In the genomic region with DNA sequence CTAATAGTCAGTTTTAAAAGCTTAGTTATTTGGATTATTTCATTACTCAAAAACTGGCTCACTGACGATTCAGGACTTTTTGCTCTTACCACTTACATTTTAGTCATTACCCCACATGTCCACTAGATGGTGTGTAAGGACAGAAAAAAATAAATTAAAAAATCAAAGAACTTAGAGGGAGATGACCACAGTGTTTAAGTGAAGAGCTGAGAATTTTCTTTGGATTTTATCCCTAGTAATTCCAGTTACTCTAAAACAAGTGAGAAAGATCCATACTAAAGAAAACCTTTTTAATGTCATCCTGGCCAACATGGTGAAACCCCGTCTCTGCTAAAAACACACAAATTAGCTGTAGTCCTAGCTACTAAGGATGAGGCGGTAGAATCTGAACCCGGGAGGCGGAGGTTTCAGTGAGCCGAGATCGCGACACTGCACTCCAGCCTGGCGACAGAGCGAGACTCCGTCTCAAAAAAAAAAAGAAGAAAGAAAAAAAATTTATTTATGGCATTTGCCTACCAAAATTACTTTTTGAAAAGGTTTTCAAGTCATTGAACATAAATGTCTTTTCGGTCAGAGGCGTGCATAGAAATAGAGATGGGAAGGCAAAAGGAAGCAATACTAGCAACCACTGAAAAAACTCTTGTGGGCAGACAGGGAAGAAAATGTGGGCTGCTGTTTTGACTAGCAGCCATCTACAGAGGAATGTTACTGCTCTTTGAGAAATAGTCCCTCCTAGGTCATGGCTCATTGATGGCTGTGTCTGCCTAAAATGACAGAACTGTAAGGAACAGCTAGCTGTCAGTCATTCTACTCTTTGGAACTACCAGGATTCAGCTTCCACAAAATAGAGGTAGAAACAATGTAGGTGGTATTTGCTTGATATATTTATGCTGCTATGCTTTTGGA, we compare ENCODE assay signal across 8 cellular contexts. TPM values are rescaled to one million over a fixed set of nuclear protein-coding genes. Genes with fewer than 3 reads are reported as not detected.
A peak's percentile ranks its signal among the peaks of the same experiment; 100 is the strongest.
DNase-seq lines count a peak whose midpoint lies in the region; ATAC-seq, FAIRE-seq and TF ChIP-seq lines count a peak whose summit lies in the region.

No MANE protein-coding gene starts in this region.

- 79% methylated on average over 13 of the region's 13 CpGs for WGBS in A549 (ENCODE audit: missing lambda C conversion rate)
- WGBS in neuronal stem cell (ENCODE audit: extremely low coverage in 2 of 2, insufficient read length in 2 of 2, insufficient replicate concordance in 1 of 2), 2 donors = no CpG with 5 or more reads among the region's 13 CpGs

- no peaks in the 10 kb centered on the region for H4K20me1 ChIP-seq in DOHH2 (ENCODE audit: control insufficient read depth, insufficient read depth, low read depth, low read length)

- no peaks in the 10 kb centered on the region for H3F3A ChIP-seq in DOHH2 (ENCODE audit: control insufficient read depth, insufficient read depth)

- H2BK120ac ChIP-seq in neuronal stem cell (ENCODE audit: low read depth, low read length) = no peak overlapping the region

- peak; percentile 69 to 75 for TF ChIP-seq RAD21 in A549 (conservative IDR thresholded peaks at IDR 0.05 in 1 of 2, IDR thresholded peaks at IDR 0.05 in 1 of 2)

- H3K4me3 Mint-ChIP-seq in T-helper 17 cell = no peak overlapping the region

- no peaks in the 10 kb centered on the region for H3K36me3 Mint-ChIP-seq in T-helper 17 cell (ENCODE audit: low read depth)

- H3K79me2 ChIP-seq in DOHH2 (ENCODE audit: control insufficient read depth, low read length) = no peaks in the 10 kb centered on the region

- H4K8ac ChIP-seq in neuronal stem cell (ENCODE audit: low read depth, low read length) = no peak overlapping the region

- no peak for TF ChIP-seq POLR2A in A549 (IDR thresholded peaks at IDR 0.05; ENCODE audit: low read length)

- H2AK5ac ChIP-seq in neuronal stem cell (ENCODE audit: low read depth, low read length) = no peak overlapping the region

- TF ChIP-seq CTCF in A549 (IDR thresholded peaks at IDR 0.05) (peak; percentile 54), DOHH2 (IDR thresholded peaks at IDR 0.05; ENCODE audit: low read depth, low read length, poor library complexity, severe bottlenecking) (peak; percentile 62), fibroblast of mammary gland (conservative IDR thresholded peaks at IDR 0.05; ENCODE audit: control insufficient read depth, insufficient read depth, low read depth, low read length) (peak; percentile 68)

- no peak overlapping the region for H2AFZ ChIP-seq in neuronal stem cell (ENCODE audit: low read length)

- no peak overlapping the region for H3K4me2 ChIP-seq in A549
- peak overlapping the region; percentile 37 for H3K4me2 ChIP-seq in DOHH2 (ENCODE audit: low read length)
- peak overlapping the region; percentile 18 for H3K4me2 ChIP-seq in neuronal stem cell (ENCODE audit: insufficient read depth, low read length, poor library complexity, severe bottlenecking)

- H3K27me3 Mint-ChIP-seq in T-helper 17 cell = peaks cover 22% of the 10 kb centered on the region

- no peak overlapping the region for H3K14ac ChIP-seq in neuronal stem cell (ENCODE audit: low read length)

- FAIRE-seq in A549 (lab: Jason Lieb, UNC) = no peak

- no peak overlapping the region for H3K27ac Mint-ChIP-seq in T-helper 17 cell

- TF ChIP-seq EP300 in A549 (IDR thresholded peaks at IDR 0.05) = no peak

- peaks cover 16% of the 10 kb centered on the region for H3K27me3 ChIP-seq in DOHH2 (ENCODE audit: control insufficient read depth, low read length)
- H3K27me3 ChIP-seq in HUES6 (ENCODE audit: control insufficient read depth, insufficient read depth, low read length) = no peaks in the 10 kb centered on the region
- H3K27me3 ChIP-seq in neuronal stem cell (ENCODE audit: control insufficient read depth in 3 of 3, insufficient read depth in 3 of 3, low read depth in 1 of 3, low read length in 3 of 3) = no peaks in the 10 kb centered on the region

- H3K4ac ChIP-seq in neuronal stem cell (ENCODE audit: low read length) = no peak overlapping the region

- H3K4me3 ChIP-seq in A549 = no peak overlapping the region
- peak overlapping the region; percentile 15; the same call in 1 of the 2 replicates for H3K4me3 ChIP-seq in DOHH2 (ENCODE audit: low read length)
- peak overlapping the region; percentile 50 for H3K4me3 ChIP-seq in HUES6 (ENCODE audit: low read depth, low read length)
- H3K4me3 ChIP-seq in fibroblast of mammary gland (ENCODE audit: control insufficient read depth, low read depth, low read length) = peak overlapping the region; percentile 23
- no peak overlapping the region for H3K4me3 ChIP-seq in neuronal stem cell (ENCODE audit: low read length in 2 of 2)

- DNase-seq in A549 (ENCODE audit: low read depth in 1 of 2, low spot score in 1 of 2) (peak; percentile 24 to 51), T-helper 17 cell (no peak), fibroblast of mammary gland (ENCODE audit: low read depth) (peak; percentile 65), neuronal stem cell (ENCODE audit: low spot score) (peak; percentile 49)

- H2BK5ac ChIP-seq in neuronal stem cell (ENCODE audit: low read length) = no peak overlapping the region

- H3K23ac ChIP-seq in neuronal stem cell (ENCODE audit: low read depth, low read length, poor library complexity) = no peak overlapping the region

- no peaks in the 10 kb centered on the region for H3K4me1 Mint-ChIP-seq in T-helper 17 cell

- no peak overlapping the region for H3K18ac ChIP-seq in neuronal stem cell (ENCODE audit: low read length)

- ATAC-seq in A549 (peak in 1 of 2 experiments; percentile 54; a peak in 2 of 6 replicates), GM21619 (IDR thresholded peaks at IDR 0.05; ENCODE audit: unreplicated experiment) (peak; percentile 57), T-helper 17 cell (peak; percentile 65)
- no peak for ATAC-seq in activated CD4-positive, CD25-positive, alpha-beta regulatory T cell treated with anti-CD3 and anti-CD28 coated beads, Interleukin-2, amount 50 U/mL, for 24 hours

- POLR2A ChIA-PET in A549 (lab: Yijun Ruan, JAX) = no interaction called here

- H3K4me1 ChIP-seq in A549 (no peaks in the 10 kb centered on the region), DOHH2 (ENCODE audit: control insufficient read depth, low read length) (no peaks in the 10 kb centered on the region), HUES6 (ENCODE audit: control insufficient read depth, insufficient read depth, low read length) (peaks cover 19% of the 10 kb centered on the region), neuronal stem cell (ENCODE audit: control insufficient read depth in 2 of 2, insufficient read depth in 1 of 2, low read depth in 1 of 2, low read length in 2 of 2) (peaks cover 2 to 10% of the 10 kb centered on the region in 2 donors)

- H2BK15ac ChIP-seq in neuronal stem cell (ENCODE audit: low read length) = no peak overlapping the region

- no peak overlapping the region for H4K91ac ChIP-seq in neuronal stem cell (ENCODE audit: low read depth, low read length, poor library complexity)

- H3K79me1 ChIP-seq in neuronal stem cell (ENCODE audit: low read depth, low read length) = no peaks in the 10 kb centered on the region

- no peaks in the 10 kb centered on the region for H3K36me3 ChIP-seq in DOHH2 (ENCODE audit: control insufficient read depth, low read length)
- H3K36me3 ChIP-seq in HUES6 (ENCODE audit: control insufficient read depth, insufficient read depth, low read length) = 0 out of 2 replicates have a peak, but pooled peaks cover 4% of the 10 kb centered on the region
- no peaks in the 10 kb centered on the region for H3K36me3 ChIP-seq in neuronal stem cell (replicated peaks in 1 of 2; ENCODE audit: control insufficient read depth in 2 of 2, insufficient read depth in 2 of 2, low read length in 2 of 2)

- H3K9me2 ChIP-seq in DOHH2 (replicated peaks; ENCODE audit: control insufficient read depth, low read length) = no peaks in the 10 kb centered on the region

- H2BK12ac ChIP-seq in neuronal stem cell (ENCODE audit: low read length) = no peak overlapping the region

- H3K9me3 ChIP-seq in A549 = no peaks in the 10 kb centered on the region; the same call in 2 of the 3 replicates
- H3K9me3 ChIP-seq in DOHH2 (ENCODE audit: control insufficient read depth, insufficient read depth, low read length) = no peaks in the 10 kb centered on the region
- H3K9me3 ChIP-seq in HUES6 (ENCODE audit: control insufficient read depth, insufficient read depth, low read depth, low read length) = peaks cover 33% of the 10 kb centered on the region
- H3K9me3 ChIP-seq in T-helper 17 cell (ENCODE audit: control insufficient read depth, low read length, poor library complexity, severe bottlenecking) = no peaks in the 10 kb centered on the region
- peaks cover 0 to 3% of the 10 kb centered on the region in 2 donors for H3K9me3 ChIP-seq in neuronal stem cell (replicated peaks in 1 of 2; ENCODE audit: control insufficient read depth in 2 of 2, insufficient read depth in 1 of 2, low read depth in 1 of 2, low read length in 2 of 2)

- H3K9ac ChIP-seq in HUES6 (ENCODE audit: low read length) (peak overlapping the region; percentile 68), neuronal stem cell (ENCODE audit: low read depth, low read length, poor library complexity) (no peak overlapping the region)

- H3K27ac ChIP-seq in A549 = no peak overlapping the region
- H3K27ac ChIP-seq in DOHH2 (ENCODE audit: low read depth, low read length) = no peak overlapping the region
- peak overlapping the region; percentile 94; the same call in 1 of the 2 replicates for H3K27ac ChIP-seq in HUES6 (ENCODE audit: low read depth, low read length)
- H3K27ac ChIP-seq in neuronal stem cell (replicated peaks; ENCODE audit: low read length) = no peak overlapping the region

- CTCF ChIA-PET in A549 (lab: Yijun Ruan, JAX) = interaction anchor here (0.5 to 4.4 kb wide), 9 partner anchors 12 to 112 kb away, joined by 3 to 21 read pairs (median 3); no protein-coding TSS in a partner anchor

TF ChIP-seq in A549, 52 proteins besides CTCF, POLR2A, EP300 and RAD21:
- TF ChIP-seq SMC3 (IDR thresholded peaks at IDR 0.05) (peak; percentile 58), HOXB5 (CRISPR knock-in tag; IDR thresholded peaks at IDR 0.05) (no peak), RFX5 (IDR thresholded peaks at IDR 0.05) (no peak)
- TF ChIP-seq, protein P1, sequence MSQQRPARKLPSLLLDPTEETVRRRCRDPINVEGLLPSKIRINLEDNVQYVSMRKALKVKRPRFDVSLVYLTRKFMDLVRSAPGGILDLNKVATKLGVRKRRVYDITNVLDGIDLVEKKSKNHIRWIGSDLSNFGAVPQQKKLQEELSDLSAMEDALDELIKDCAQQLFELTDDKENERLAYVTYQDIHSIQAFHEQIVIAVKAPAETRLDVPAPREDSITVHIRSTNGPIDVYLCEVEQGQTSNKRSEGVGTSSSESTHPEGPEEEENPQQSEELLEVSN (IDR thresholded peaks at IDR 0.05; ENCODE audit: borderline replicate concordance, low read depth) = no peak

RNA-seq across cellular contexts. Expression of gene TMPRSS11B, which starts 26.6 kb away (rescaled TPM):
- polyA plus RNA-seq in A549 (2011; rRNA removed) = not detected in 2 replicates
- not detected in 2 replicates for polyA plus RNA-seq in A549 (2012; cell fraction: cytosol; rRNA removed)
- polyA plus RNA-seq in A549 (2012; cell fraction: nucleus; rRNA removed) = not detected in 2 replicates
- polyA plus RNA-seq in A549 (2017; fragmentation: RNase III; extraction: RNeasy Plus Mini Kit Qiagen cat#74134 plus additional on column Dnase treatment) = not detected in 3 replicates
- not detected in 2 replicates for polyA minus RNA-seq in A549 (2011; rRNA and poly(A)+ RNA removed)
- not detected for total RNA-seq in T-helper 17 cell
- not detected for polyA plus RNA-seq in neuronal stem cell (2013, experiment 1 of 2)
- polyA plus RNA-seq in neuronal stem cell (2013, experiment 2 of 2) = not detected

Comparison
In these comparisons a context has a peak if more than half of its experiments do, and no peak if none do; other contexts are left out.
1. ATAC-seq: peak in GM21619 (single experiment) and T-helper 17 cell (single experiment); none in activated CD4-positive, CD25-positive, alpha-beta regulatory T cell treated with anti-CD3 and anti-CD28 coated beads, Interleukin-2, amount 50 U/mL, for 24 hours (0 of 2).
2. DNase-seq: peak in A549 (2 of 2), fibroblast of mammary gland (single experiment) and neuronal stem cell (single experiment); none in T-helper 17 cell (0 of 3).
3. H3K4me3 ChIP-seq: peak in DOHH2 (single experiment), HUES6 (single experiment) and fibroblast of mammary gland (single experiment); none in A549 (single experiment) and neuronal stem cell (0 of 2).
4. Peak in every context shown above with its lines, with median percentiles within 50 percentile points of each other: CTCF ChIP-seq.